ENCODE assay signal across 23 cellular contexts in genomic region chr1:212133319-212133718, GRCh38.
"Had no signal": no experiment of that assay in that cellular context is flagged by ENCODE, and none has a peak within 500 bp of the region (broad histone marks: within the 10 kb centered on the region; RNA-seq: fewer than 3 reads in every experiment).

No MANE protein-coding gene starts in this region.

- H3K27ac ChIP-seq: SJSA1 had no signal

- DNase-seq: IMR-90, Karpas-422, KG1, MM.1S, NCI-H1092 treated with DMSO at 0.1 percent for 48 hours, NCI-H1436, NCI-H1694, NCI-H187 treated with DMSO at 0.1 percent for 48 hours, NCI-H2029 treated with DMSO at 0.1 percent for 48 hours, NCI-H2171 treated with DMSO at 0.1 percent for 48 hours, NCI-H510A, NCI-H524 treated with DMSO at 0.1 percent for 48 hours, NCI-H69, NCI-H774, PC-3, SIG-M5, SK-N-SH, SW 1271, T-cell had no signal

- ATAC-seq: HepG2, Panc1, PC-3, Right ventricle myocardium inferior, T-cell had no signal

- H3K4me3 ChIP-seq: SJSA1 had no signal
